Comparison of ENCODE assay signal across 21 cellular contexts in genomic region chr2:11901351-11902069, GRCh38.
A peak's percentile ranks its signal among the peaks of the same experiment; 100 is the strongest.
DNase-seq lines count a peak whose midpoint lies in the region; ATAC-seq and TF ChIP-seq lines count a peak whose summit lies in the region.
"Had no signal": no experiment of that assay in that cellular context is flagged by ENCODE, and none has a peak within 500 bp of the region (broad histone marks: within the 10 kb centered on the region; RNA-seq: fewer than 3 reads in every experiment).

No MANE protein-coding gene starts in this region.

- H3K4me1 Mint-ChIP-seq in GM23338, result peaks cover 7% of the 10 kb centered on the region
- peaks cover 9% of the 10 kb centered on the region for H3K4me1 Mint-ChIP-seq in WTC11
- H3K4me1 Mint-ChIP-seq: CD8-positive, alpha-beta memory T cell had no signal

- no peak for TF ChIP-seq CTCF in GM23338 (conservative IDR thresholded peaks at IDR 0.05; ENCODE audit: low read depth in 2 of 2)
- no peak for TF ChIP-seq CTCF in WTC11 (IDR thresholded peaks at IDR 0.05)
- no peak for TF ChIP-seq CTCF in testis (IDR thresholded peaks at IDR 0.05)
- TF ChIP-seq CTCF in OCI-LY7 (conservative IDR thresholded peaks at IDR 0.05; ENCODE audit: low read length), result no peak

- POLR2A ChIA-PET in WTC11 (lab: Charles Lee) (no interaction called here), OCI-LY7 (lab: Charles Lee) (interaction anchor here (1.2 kb wide), 1 partner anchor 14 kb away, joined by 3 read pairs; no protein-coding TSS in a partner anchor)

- H3K36me3 Mint-ChIP-seq in GM23338 (ENCODE audit: low read depth) (no peaks in the 10 kb centered on the region), WTC11 (no peaks in the 10 kb centered on the region)
- H3K36me3 Mint-ChIP-seq: CD8-positive, alpha-beta memory T cell; T-cell had no signal

- H3K27ac ChIP-seq in GM23338 (ENCODE audit: low read depth) (no peak overlapping the region), testis (no peak overlapping the region), OCI-LY7 (ENCODE audit: low read depth, low read length, poor library complexity, severe bottlenecking) (no peak overlapping the region)
- H3K27ac ChIP-seq: A549, C4-2B, RWPE1 had no signal

- H3F3A ChIP-seq in GM23338 (replicated peaks; ENCODE audit: low read depth), result no peaks in the 10 kb centered on the region

- no peaks in the 10 kb centered on the region for H3K9me2 ChIP-seq in GM23338 (ENCODE audit: insufficient read depth)
- H3K9me2 ChIP-seq in OCI-LY7 (ENCODE audit: insufficient read depth, low read length), result no peaks in the 10 kb centered on the region

- H2AFZ ChIP-seq in GM23338 (no peak overlapping the region), OCI-LY7 (ENCODE audit: low read length) (no peak overlapping the region)

- H3K4me2 ChIP-seq in GM23338 (no peak overlapping the region), OCI-LY7 (ENCODE audit: low read length) (no peak overlapping the region)
- H3K4me2 ChIP-seq: A549 had no signal

- no peaks in the 10 kb centered on the region for H3K27me3 Mint-ChIP-seq in GM23338 (ENCODE audit: insufficient read depth, low read depth, poor library complexity)
- no peaks in the 10 kb centered on the region; the same call in 1 of the 2 replicates for H3K27me3 Mint-ChIP-seq in WTC11 (ENCODE audit: low read depth)
- H3K27me3 Mint-ChIP-seq: T-cell had no signal

- H3K79me2 ChIP-seq in GM23338 (replicated peaks; ENCODE audit: insufficient read depth) (no peaks in the 10 kb centered on the region), OCI-LY7 (ENCODE audit: insufficient read depth, low read depth, low read length) (no peaks in the 10 kb centered on the region)

- H3K9me3 ChIP-seq in testis (no peaks in the 10 kb centered on the region), OCI-LY7 (ENCODE audit: low read length) (no peaks in the 10 kb centered on the region)
- H3K9me3 ChIP-seq: A549, MG63 had no signal

- 71 to 83% methylated on average over 16 of the region's 16 CpGs for WGBS in testis, 2 donors

- H3K9me3 Mint-ChIP-seq in GM23338 (no peaks in the 10 kb centered on the region; the same call in 2 of the 3 replicates), WTC11 (peaks cover 3% of the 10 kb centered on the region; the same call in 1 of the 2 replicates)
- H3K9me3 Mint-ChIP-seq: CD8-positive, alpha-beta memory T cell; T-cell had no signal

- intact Hi-C loops in testis (cut with DNase I; ENCODE audit: low total_unique reads), result no loop called here
- intact Hi-C loops in OCI-LY7 (cut with micrococcal nuclease; ENCODE audit: unreplicated experiment), result no loop called here

- H3K27me3 ChIP-seq in GM23338 (ENCODE audit: insufficient read depth) (no peaks in the 10 kb centered on the region), testis (no peaks in the 10 kb centered on the region)

- H3K4me3 Mint-ChIP-seq in GM23338, result no peak overlapping the region
- H3K4me3 Mint-ChIP-seq in WTC11, result no peak overlapping the region
- H3K4me3 Mint-ChIP-seq: CD8-positive, alpha-beta memory T cell; T-cell had no signal

- BruUV-seq in OCI-LY7 (replicated peaks; lab: Mats Ljungman, UMichigan), result no TSS peak

- DNase-seq in GM23338 (ENCODE audit: low spot score) (peak; percentile 17), WTC11 (ENCODE audit: low spot score) (peak; percentile 58), iPS-NIHi11 (ENCODE audit: low spot score) (peak; percentile 48), testis (peak; percentile 37), OCI-LY7 (ENCODE audit: low spot score) (no peak)
- DNase-seq: CD8-positive, alpha-beta memory T cell; DMS 273 treated with DMSO at 0.1 percent for 48 hours; DND-41; KBM-7; MG63; NCI-H2029; NCI-H446 treated with DMSO at 0.1 percent for 48 hours; NCI-H526; SHP77; T-cell had no signal

- H3K27ac Mint-ChIP-seq in GM23338, result no peak overlapping the region
- H3K27ac Mint-ChIP-seq in WTC11, result no peak overlapping the region
- H3K27ac Mint-ChIP-seq: T-cell had no signal

- H3K4me1 ChIP-seq in GM23338 (ENCODE audit: insufficient read depth) (no peaks in the 10 kb centered on the region), testis (no peaks in the 10 kb centered on the region), OCI-LY7 (ENCODE audit: insufficient read depth, low read length, poor library complexity, severe bottlenecking) (peaks cover 15% of the 10 kb centered on the region)
- H3K4me1 ChIP-seq: A549 had no signal

- no peaks in the 10 kb centered on the region for H3K36me3 ChIP-seq in GM23338 (ENCODE audit: insufficient read depth)
- H3K36me3 ChIP-seq in testis (ENCODE audit: low read depth, missing control alignments), result no peaks in the 10 kb centered on the region
- H3K36me3 ChIP-seq in OCI-LY7 (ENCODE audit: insufficient read depth, low read length), result no peaks in the 10 kb centered on the region
- H3K36me3 ChIP-seq: MG63 had no signal

- TF ChIP-seq POLR2A in testis (IDR thresholded peaks at IDR 0.05), result no peak

- CTCF ChIA-PET in WTC11 (lab: Charles Lee), result no interaction called here
- CTCF ChIA-PET in OCI-LY7 (lab: Charles Lee; ENCODE audit: unreplicated experiment), result no interaction called here

- H4K20me1 ChIP-seq in GM23338 (replicated peaks; ENCODE audit: insufficient read depth) (no peaks in the 10 kb centered on the region), OCI-LY7 (ENCODE audit: insufficient read depth, low read length) (no peaks in the 10 kb centered on the region)

- ATAC-seq in GM23338, result no peak; the same call in 2 of the 3 replicates
- ATAC-seq in WTC11, result peak; percentile 89
- no peak for ATAC-seq in GM18907 (IDR thresholded peaks at IDR 0.05; ENCODE audit: unreplicated experiment)
- no peak for ATAC-seq in HG03135 (IDR thresholded peaks at IDR 0.05; ENCODE audit: unreplicated experiment)
- ATAC-seq: Panc1, T-cell had no signal

- no peak overlapping the region for H3K4me3 ChIP-seq in GM23338
- H3K4me3 ChIP-seq in testis, result no peak overlapping the region
- H3K4me3 ChIP-seq in OCI-LY7 (ENCODE audit: low read depth, low read length, poor library complexity, severe bottlenecking), result no peak overlapping the region
- H3K4me3 ChIP-seq: A549, MG63 had no signal

TF ChIP-seq in WTC11, 78 proteins besides CTCF, POLR2A, EP300 and RAD21:
- TF ChIP-seq ARID4B (CRISPR knock-in tag; IDR thresholded peaks at IDR 0.05; ENCODE audit: borderline replicate concordance) (no peak), STAT6 (CRISPR knock-in tag; conservative IDR thresholded peaks at IDR 0.05; ENCODE audit: low read depth) (no peak), HMGA2 (CRISPR knock-in tag; IDR thresholded peaks at IDR 0.05) (no peak), ATF1 (CRISPR knock-in tag; IDR thresholded peaks at IDR 0.05) (no peak), NFYB (CRISPR knock-in tag; conservative IDR thresholded peaks at IDR 0.05; ENCODE audit: low read depth) (no peak)
